28 cellular contexts compared by ENCODE assay signal in genomic region chr7:13126347-13126746, GRCh38.
"Had no signal": no experiment of that assay in that cellular context is flagged by ENCODE, and none has a peak within 500 bp of the region (broad histone marks: within the 10 kb centered on the region; RNA-seq: fewer than 3 reads in every experiment).

No MANE protein-coding gene starts in this region.

- H3K9me3 Mint-ChIP-seq: effector memory CD8-positive, alpha-beta T cell had no signal

- DNase-seq: dermis blood vessel endothelial cell; dorsolateral prefrontal cortex; effector CD4-positive, alpha-beta T cell; effector memory CD8-positive, alpha-beta T cell; endodermal cell; erythroblast; esophagus squamous epithelium; foreskin fibroblast; foreskin melanocyte; gastrocnemius medialis; glutamatergic neuron; head of caudate nucleus; heart right ventricle; hippocampal formation; left cardiac atrium; left lung; left ventricle myocardium superior; lower lobe of right lung; mesenchymal stem cell; mucosa of descending colon had no signal

- H3K4me1 Mint-ChIP-seq: endodermal cell, mesothelial cell of epicardium had no signal

- H3K27me3 ChIP-seq: dorsolateral prefrontal cortex, esophagus squamous epithelium, gastrocnemius medialis, heart right ventricle, left lung had no signal

- H3K4me3 ChIP-seq: coronary artery, dorsolateral prefrontal cortex, esophagus squamous epithelium, gastrocnemius medialis, heart right ventricle, left lung, lower lobe of right lung, mucosa of descending colon had no signal

- H3K9me3 ChIP-seq: esophagus squamous epithelium, gastrocnemius medialis, lower lobe of right lung, mucosa of descending colon had no signal

- H3K4me1 ChIP-seq: esophagus squamous epithelium, heart right ventricle, left lung, lower lobe of right lung had no signal

- H3K27ac Mint-ChIP-seq: effector memory CD8-positive, alpha-beta T cell; endodermal cell; mesothelial cell of epicardium had no signal

- H3K27ac ChIP-seq: coronary artery, dorsolateral prefrontal cortex, epithelial cell of prostate, esophagus squamous epithelium, gastrocnemius medialis, heart right ventricle, left lung, lower lobe of right lung had no signal

- FAIRE-seq: colon, endometrium, islet of Langerhans, keratinocyte had no signal

- ATAC-seq: effector memory CD8-positive, alpha-beta T cell; esophagus mucosa; gastrocnemius medialis; heart right ventricle; left cardiac atrium; left lung; left ventricle myocardium superior; lower lobe of right lung; mucosa of descending colon had no signal

- H3K36me3 ChIP-seq: esophagus squamous epithelium, gastrocnemius medialis, heart right ventricle, left lung, lower lobe of right lung had no signal

- H3K4me3 Mint-ChIP-seq: effector memory CD8-positive, alpha-beta T cell; endodermal cell; mesothelial cell of epicardium had no signal
